ENCODE assay signal across 8 cellular contexts in the genomic region with DNA sequence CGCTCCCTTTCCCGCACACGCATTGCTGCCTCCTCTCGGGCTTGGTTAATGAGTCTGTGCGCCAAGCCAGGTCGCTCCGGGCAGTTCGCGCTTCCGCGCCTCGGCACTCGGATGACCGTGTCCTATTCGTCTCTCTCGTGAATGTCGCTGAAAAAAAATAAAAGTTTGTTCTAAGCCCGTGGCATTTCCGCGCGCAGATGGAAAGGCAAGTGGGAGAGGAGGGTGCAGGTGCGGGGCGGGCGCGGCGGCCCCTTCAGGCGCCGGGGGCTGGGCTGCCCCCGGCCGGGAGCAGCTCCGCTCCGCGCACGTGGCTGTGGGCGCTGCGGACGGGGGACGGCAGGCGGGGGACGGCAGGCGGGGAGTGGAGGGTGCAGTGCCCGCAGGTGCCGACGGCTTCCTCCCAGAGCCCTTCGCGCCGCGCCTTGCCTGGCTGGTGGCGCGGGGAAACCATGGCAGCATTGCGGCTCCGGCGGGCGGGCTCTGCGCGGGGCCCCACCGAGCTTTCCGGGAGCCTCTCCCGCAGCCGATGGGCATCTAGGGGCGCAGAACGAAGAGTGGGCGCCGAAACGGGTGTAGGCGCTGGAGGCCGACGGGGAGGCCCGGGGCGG.
DNase-seq lines count a peak whose midpoint lies in the region; ATAC-seq and TF ChIP-seq lines count a peak whose summit lies in the region.

No MANE protein-coding gene starts in this region.

- intact Hi-C loops in testis (cut with DNase I; ENCODE audit: low total_unique reads), result no loop called here

- H3K9me3 ChIP-seq in iPS-20b (ENCODE audit: insufficient read depth, low read depth, low read length), result no peaks in the 10 kb centered on the region
- no peaks in the 10 kb centered on the region for H3K9me3 ChIP-seq in testis

- H3K27ac Mint-ChIP-seq in activated naive CD8-positive, alpha-beta T cell treated with anti-CD3 and anti-CD28 coated beads, Interleukin-2, amount 50 U/mL, for 24 hours, result no peak overlapping the region

- H3K4me1 ChIP-seq in iPS-20b (ENCODE audit: insufficient read depth, low read length) (peaks cover 12% of the 10 kb centered on the region), testis (peaks cover 9% of the 10 kb centered on the region)

- no peak for TF ChIP-seq CTCF in testis (IDR thresholded peaks at IDR 0.05)

- no peak overlapping the region for H3K9ac ChIP-seq in iPS-20b (ENCODE audit: low read depth, low read length)

- H3K36me3 ChIP-seq in iPS-20b (ENCODE audit: insufficient read depth, low read depth, low read length), result no peaks in the 10 kb centered on the region
- no peaks in the 10 kb centered on the region for H3K36me3 ChIP-seq in testis (ENCODE audit: low read depth, missing control alignments)

- DNase-seq in DMS53 treated with DMSO at 0.1 percent for 48 hours (lab: John Stamatoyannopoulos, UW; ENCODE audit: unreplicated experiment) (peak; percentile 41), LoVo (ENCODE audit: low spot score) (peak; percentile 43), testis (peak; percentile 18)
- peak; percentile 15 for DNase-seq in activated naive CD8-positive, alpha-beta T cell treated with anti-CD3 and anti-CD28 coated beads, Interleukin-2, amount 50 U/mL, for 24 hours

- H3K4me3 Mint-ChIP-seq in activated naive CD8-positive, alpha-beta T cell treated with anti-CD3 and anti-CD28 coated beads, Interleukin-2, amount 50 U/mL, for 24 hours, result peak overlapping the region; percentile 69

- peak overlapping the region; percentile 69 for H3K4me3 ChIP-seq in iPS-20b (ENCODE audit: low read length)
- H3K4me3 ChIP-seq in testis, result peak overlapping the region; percentile 42 to 48

- H3K27me3 ChIP-seq in iPS-20b (ENCODE audit: insufficient read depth, low read length), result peaks cover 99% of the 10 kb centered on the region
- H3K27me3 ChIP-seq in testis, result no peaks in the 10 kb centered on the region

- peak; percentile 24 for ATAC-seq in activated naive CD8-positive, alpha-beta T cell treated with anti-CD3 and anti-CD28 coated beads, Interleukin-2, amount 50 U/mL, for 24 hours
- ATAC-seq in HG03135 (IDR thresholded peaks at IDR 0.05; ENCODE audit: unreplicated experiment) (no peak), GM18907 (IDR thresholded peaks at IDR 0.05; ENCODE audit: unreplicated experiment) (no peak), HG03565 (IDR thresholded peaks at IDR 0.05; ENCODE audit: unreplicated experiment) (no peak)

- no peaks in the 10 kb centered on the region for H3K9me3 Mint-ChIP-seq in activated naive CD8-positive, alpha-beta T cell treated with anti-CD3 and anti-CD28 coated beads, Interleukin-2, amount 50 U/mL, for 24 hours

- H3K36me3 Mint-ChIP-seq in activated naive CD8-positive, alpha-beta T cell treated with anti-CD3 and anti-CD28 coated beads, Interleukin-2, amount 50 U/mL, for 24 hours (ENCODE audit: low read depth), result no peaks in the 10 kb centered on the region

- TF ChIP-seq POLR2A in testis (IDR thresholded peaks at IDR 0.05), result no peak

- H3K27ac ChIP-seq in iPS-20b (ENCODE audit: low read length) (no peak overlapping the region), testis (no peak overlapping the region)

- peaks cover 72% of the 10 kb centered on the region for H3K27me3 Mint-ChIP-seq in activated naive CD8-positive, alpha-beta T cell treated with anti-CD3 and anti-CD28 coated beads, Interleukin-2, amount 50 U/mL, for 24 hours

- H3K4me1 Mint-ChIP-seq in activated naive CD8-positive, alpha-beta T cell treated with anti-CD3 and anti-CD28 coated beads, Interleukin-2, amount 50 U/mL, for 24 hours, result peaks cover 5% of the 10 kb centered on the region

- 1 to 2% methylated on average over 31 to 63 of the region's 70 CpGs for WGBS in testis, 2 donors
